Comparison of ENCODE assay signal across 8 cellular contexts in the genomic region with DNA sequence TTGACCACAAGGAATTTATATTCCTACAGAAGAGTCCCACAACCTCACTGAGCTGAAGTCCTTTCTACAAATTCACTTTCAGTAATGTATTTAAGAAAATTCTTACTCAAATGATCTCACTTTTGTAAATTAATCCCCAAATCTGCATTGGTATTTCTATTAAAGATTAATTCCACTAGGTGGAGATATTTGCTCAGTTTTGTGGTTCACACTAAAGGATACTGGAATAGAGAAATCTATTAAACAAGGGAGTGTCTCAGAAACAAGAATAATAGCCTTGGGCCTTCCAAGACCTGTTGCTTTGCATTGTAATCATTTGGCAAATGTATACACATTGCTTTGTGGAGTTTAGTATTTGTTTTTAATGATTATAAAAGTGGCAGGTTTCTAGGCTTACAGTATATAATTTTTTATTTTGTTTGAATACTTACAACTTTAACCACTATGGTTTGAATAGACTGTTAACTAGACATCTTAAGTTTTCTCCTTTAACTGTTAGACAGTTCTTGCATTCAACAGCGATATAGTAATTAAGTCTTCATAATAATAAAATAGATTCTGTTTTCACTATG. TPM values are rescaled to one million over a fixed set of nuclear protein-coding genes. Genes with fewer than 3 reads are reported as not detected.
A peak's percentile ranks its signal among the peaks of the same experiment; 100 is the strongest.
DNase-seq lines count a peak whose midpoint lies in the region; ATAC-seq and TF ChIP-seq lines count a peak whose summit lies in the region.
"Had no signal": no experiment of that assay in that cellular context is flagged by ENCODE, and none has a peak within 500 bp of the region (broad histone marks: within the 10 kb centered on the region; RNA-seq: fewer than 3 reads in every experiment).

No MANE protein-coding gene starts in this region.

- intact Hi-C loops in naive thymus-derived CD4-positive, alpha-beta T cell (cut with micrococcal nuclease) = loop anchor here (1.0 to 10.0 kb wide), 6 partner anchors 243 to 1409 kb away; no protein-coding TSS in a partner anchor

- no peaks in the 10 kb centered on the region for H3K36me3 Mint-ChIP-seq in naive thymus-derived CD4-positive, alpha-beta T cell

- H3K4me1 Mint-ChIP-seq in naive thymus-derived CD4-positive, alpha-beta T cell = peaks cover 0 to 6% (median 6%) of the 10 kb centered on the region in 7 donors

- H3K4me3 Mint-ChIP-seq in naive thymus-derived CD4-positive, alpha-beta T cell = no peak overlapping the region

- no peaks in the 10 kb centered on the region for H3K27me3 ChIP-seq in GM06990 (replicated peaks; ENCODE audit: control insufficient read depth, insufficient read depth, low read length)
- no peaks in the 10 kb centered on the region for H3K27me3 ChIP-seq in naive thymus-derived CD4-positive, alpha-beta T cell (ENCODE audit: control insufficient read depth in 2 of 2, insufficient read depth in 2 of 2, low read length in 2 of 2)
- H3K27me3 ChIP-seq: SJSA1 had no signal

- peak; percentile 20 for TF ChIP-seq CTCF in GM06990 (IDR thresholded peaks at IDR 0.05; ENCODE audit: insufficient read depth, low read length, poor library complexity, severe bottlenecking)

- DNase-seq in GM06990 (ENCODE audit: extremely low read depth, insufficient read length) = no peak
- DNase-seq in NCI-H1105 treated with DMSO at 0.1 percent for 48 hours (lab: John Stamatoyannopoulos, UW) = peak; percentile 37
- peak; percentile 15 for DNase-seq in central memory CD4-positive, alpha-beta T cell
- DNase-seq in naive thymus-derived CD4-positive, alpha-beta T cell = peak in 5 of 9 donors; percentile 19 to 35 (median 29)
- no peak for DNase-seq in islet precursor cell
- no peak for DNase-seq in Ammon's horn (ENCODE audit: low spot score)
- DNase-seq in H4 (ENCODE audit: low spot score) = no peak

- no peak overlapping the region for H3K27ac Mint-ChIP-seq in naive thymus-derived CD4-positive, alpha-beta T cell

- no peaks in the 10 kb centered on the region for H3K36me3 ChIP-seq in GM06990 (ENCODE audit: control insufficient read depth, insufficient read depth, low read length)
- H3K36me3 ChIP-seq in naive thymus-derived CD4-positive, alpha-beta T cell (ENCODE audit: control insufficient read depth in 2 of 3, insufficient read depth in 3 of 3, low read length in 3 of 3) = no peaks in the 10 kb centered on the region
- H3K36me3 ChIP-seq: SJSA1 had no signal

- H3K4me3 ChIP-seq in GM06990 (replicated peaks; ENCODE audit: low read depth, low read length) = no peak overlapping the region
- no peak overlapping the region for H3K4me3 ChIP-seq in naive thymus-derived CD4-positive, alpha-beta T cell (ENCODE audit: low read length)
- H3K4me3 ChIP-seq: SJSA1 had no signal

- POLR2A ChIA-PET in naive thymus-derived CD4-positive, alpha-beta T cell (lab: Charles Lee) = no interaction called here

- CTCF ChIA-PET in naive thymus-derived CD4-positive, alpha-beta T cell (lab: Charles Lee) = interaction anchor here (1.0 to 8.6 kb wide), 2 partner anchors 629 to 676 kb away, joined by 3 to 114 read pairs; no protein-coding TSS in a partner anchor

- H3K9me3 Mint-ChIP-seq in naive thymus-derived CD4-positive, alpha-beta T cell = peaks cover 0 to 1% (median 0%) of the 10 kb centered on the region in 11 donors

- H3K27me3 Mint-ChIP-seq in naive thymus-derived CD4-positive, alpha-beta T cell = peaks cover 0 to 37% (median 26%) of the 10 kb centered on the region in 5 donors

- ATAC-seq in naive thymus-derived CD4-positive, alpha-beta T cell = no peak

- H3K27ac ChIP-seq in naive thymus-derived CD4-positive, alpha-beta T cell (ENCODE audit: low read depth, low read length) = no peak overlapping the region
- H3K27ac ChIP-seq: SJSA1 had no signal

- peaks cover 0 to 4% of the 10 kb centered on the region in 2 donors for H3K4me1 ChIP-seq in naive thymus-derived CD4-positive, alpha-beta T cell (ENCODE audit: control insufficient read depth in 2 of 2, insufficient read depth in 2 of 2, low read length in 2 of 2)
- H3K4me1 ChIP-seq: SJSA1 had no signal

- no peaks in the 10 kb centered on the region for H3K9me3 ChIP-seq in naive thymus-derived CD4-positive, alpha-beta T cell (ENCODE audit: control insufficient read depth in 2 of 3, low read length in 3 of 3)
- H3K9me3 ChIP-seq: SJSA1 had no signal

RNA-seq across cellular contexts. Expression of a gene that starts 25.9 kb away (rescaled TPM):
- not detected for total RNA-seq in naive thymus-derived CD4-positive, alpha-beta T cell
- not detected for polyA plus RNA-seq in naive thymus-derived CD4-positive, alpha-beta T cell
- total RNA-seq in H4 (2014; rRNA removed; shearing (Covaris generic)) = 0.21 TPM in 1 of 2 replicates, not detected in the other

Comparison
In these comparisons a context has a peak if more than half of its experiments do, and no peak if none do; other contexts are left out.
1. DNase-seq: peak in NCI-H1105 treated with DMSO at 0.1 percent for 48 hours (single experiment), central memory CD4-positive, alpha-beta T cell (single experiment) and naive thymus-derived CD4-positive, alpha-beta T cell (5 of 9); none in GM06990 (single experiment), islet precursor cell (single experiment), Ammon's horn (single experiment) and H4 (single experiment).